ENCODE assay signal across 14 cellular contexts in genomic region chr3:67529915-67530314, GRCh38.
"Had no signal": no experiment of that assay in that cellular context is flagged by ENCODE, and none has a peak within 500 bp of the region (broad histone marks: within the 10 kb centered on the region; RNA-seq: fewer than 3 reads in every experiment).

No MANE protein-coding gene starts in this region.

- DNase-seq: activated CD4-positive, alpha-beta memory T cell treated with anti-CD3 and anti-CD28 coated beads for 36 hours; activated CD4-positive, alpha-beta T cell treated with anti-CD3 and anti-CD28 coated beads for 36 hours; activated naive CD4-positive, alpha-beta T cell treated with anti-CD3 and anti-CD28 coated beads, Interleukin-2, amount 10 ng/mL, durations not matched to agents 7 days and 5 days; activated T-cell treated with anti-CD3 and anti-CD28 coated beads, Interleukin-2, amount 50 U/mL, for 24 hours; erythroblast; heart left ventricle; mucosa of descending colon; naive thymus-derived CD8-positive, alpha-beta T cell; retina; stimulated activated naive B cell treated with anti-CD40 and anti-IgM and Interleukin-4, amounts not matched to agents 10 μg/mL and 1 μg/mL and 100 μg/mL, for 72 hours; T-helper 17 cell; tibial artery had no signal

- H3K27me3 Mint-ChIP-seq: activated CD4-positive, alpha-beta memory T cell treated with anti-CD3 and anti-CD28 coated beads for 36 hours; activated CD4-positive, alpha-beta T cell treated with anti-CD3 and anti-CD28 coated beads for 36 hours; activated naive CD4-positive, alpha-beta T cell treated with anti-CD3 and anti-CD28 coated beads, Interleukin-2, amount 10 ng/mL, durations not matched to agents 7 days and 5 days; activated T-cell treated with anti-CD3 and anti-CD28 coated beads, Interleukin-2, amount 50 U/mL, for 24 hours; naive thymus-derived CD8-positive, alpha-beta T cell; stimulated activated naive B cell treated with anti-CD40 and anti-IgM and Interleukin-4, amounts not matched to agents 10 μg/mL and 1 μg/mL and 100 μg/mL, for 72 hours; T-helper 17 cell had no signal

- H3K9me3 ChIP-seq: heart left ventricle, mucosa of descending colon, neutrophil, tibial artery had no signal

- H3K27ac Mint-ChIP-seq: activated CD4-positive, alpha-beta memory T cell treated with anti-CD3 and anti-CD28 coated beads for 36 hours; activated CD4-positive, alpha-beta T cell treated with anti-CD3 and anti-CD28 coated beads for 36 hours; activated naive CD4-positive, alpha-beta T cell treated with anti-CD3 and anti-CD28 coated beads, Interleukin-2, amount 10 ng/mL, durations not matched to agents 7 days and 5 days; activated T-cell treated with anti-CD3 and anti-CD28 coated beads, Interleukin-2, amount 50 U/mL, for 24 hours; stimulated activated naive B cell treated with anti-CD40 and anti-IgM and Interleukin-4, amounts not matched to agents 10 μg/mL and 1 μg/mL and 100 μg/mL, for 72 hours; T-helper 17 cell had no signal

- H3K27me3 ChIP-seq: heart left ventricle, neutrophil, tibial artery had no signal

- H3K4me3 Mint-ChIP-seq: activated CD4-positive, alpha-beta memory T cell treated with anti-CD3 and anti-CD28 coated beads for 36 hours; activated CD4-positive, alpha-beta T cell treated with anti-CD3 and anti-CD28 coated beads for 36 hours; activated naive CD4-positive, alpha-beta T cell treated with anti-CD3 and anti-CD28 coated beads, Interleukin-2, amount 10 ng/mL, durations not matched to agents 7 days and 5 days; activated T-cell treated with anti-CD3 and anti-CD28 coated beads, Interleukin-2, amount 50 U/mL, for 24 hours; naive thymus-derived CD8-positive, alpha-beta T cell; stimulated activated naive B cell treated with anti-CD40 and anti-IgM and Interleukin-4, amounts not matched to agents 10 μg/mL and 1 μg/mL and 100 μg/mL, for 72 hours; T-helper 17 cell had no signal

- H3K9me3 Mint-ChIP-seq: activated CD4-positive, alpha-beta memory T cell treated with anti-CD3 and anti-CD28 coated beads for 36 hours; activated naive CD4-positive, alpha-beta T cell treated with anti-CD3 and anti-CD28 coated beads, Interleukin-2, amount 10 ng/mL, durations not matched to agents 7 days and 5 days; activated T-cell treated with anti-CD3 and anti-CD28 coated beads, Interleukin-2, amount 50 U/mL, for 24 hours; naive thymus-derived CD8-positive, alpha-beta T cell; stimulated activated naive B cell treated with anti-CD40 and anti-IgM and Interleukin-4, amounts not matched to agents 10 μg/mL and 1 μg/mL and 100 μg/mL, for 72 hours had no signal

- ATAC-seq: activated CD4-positive, alpha-beta T cell treated with anti-CD3 and anti-CD28 coated beads for 36 hours; heart left ventricle; mucosa of descending colon; naive thymus-derived CD8-positive, alpha-beta T cell; stimulated activated naive B cell treated with anti-CD40 and anti-IgM and Interleukin-4, amounts not matched to agents 10 μg/mL and 1 μg/mL and 100 μg/mL, for 72 hours; T-helper 17 cell had no signal

- H3K27ac ChIP-seq: heart left ventricle, neutrophil, tibial artery had no signal

- H3K4me1 Mint-ChIP-seq: activated naive CD4-positive, alpha-beta T cell treated with anti-CD3 and anti-CD28 coated beads, Interleukin-2, amount 10 ng/mL, durations not matched to agents 7 days and 5 days had no signal

- H3K4me3 ChIP-seq: heart left ventricle, lung, mucosa of descending colon, tibial artery had no signal
